Comparison of ENCODE assay signal across 8 cellular contexts in the genomic region with DNA sequence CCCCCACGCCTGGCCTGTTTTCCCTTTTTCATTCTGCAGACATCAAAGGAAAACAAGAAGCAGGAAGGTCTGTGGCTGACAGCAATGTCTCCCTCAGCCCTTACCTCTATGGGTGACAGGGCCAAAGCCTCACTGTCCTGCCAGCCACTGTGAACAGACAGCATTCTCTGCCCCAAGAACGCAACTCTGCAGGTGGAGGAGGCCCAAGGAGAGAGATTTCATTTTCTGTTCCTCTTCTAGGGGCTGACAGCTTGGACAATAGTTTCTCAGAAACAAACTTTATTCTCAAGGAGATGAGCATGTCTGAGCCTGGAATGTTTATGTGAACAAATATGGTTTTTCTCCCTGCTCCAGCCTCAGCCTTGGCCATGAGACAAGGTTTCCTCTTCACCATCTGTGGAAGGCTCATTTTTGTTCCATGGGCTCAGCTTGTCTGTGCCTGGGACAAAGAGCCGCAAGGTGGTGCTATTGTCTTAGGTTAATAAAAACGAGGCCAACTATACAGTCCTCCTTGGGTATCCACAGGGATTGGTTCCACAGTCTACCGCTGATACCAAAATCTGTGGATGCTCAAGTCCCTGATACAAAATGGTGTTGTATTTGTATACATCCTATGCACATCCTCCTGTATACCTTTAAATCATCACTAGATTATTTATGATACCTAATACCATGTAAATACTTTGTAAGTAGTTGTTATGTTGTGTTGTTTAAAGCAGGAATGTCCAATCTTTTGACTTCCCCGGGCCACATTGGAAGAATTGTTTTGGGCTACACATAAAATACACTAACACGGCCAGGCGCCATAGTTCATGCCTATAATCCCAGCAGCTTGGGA. TPM values are rescaled to one million over a fixed set of nuclear protein-coding genes. Genes with fewer than 3 reads are reported as not detected.
DNase-seq lines count a peak whose midpoint lies in the region; ATAC-seq and TF ChIP-seq lines count a peak whose summit lies in the region.

No MANE protein-coding gene starts in this region.

- H3K4me1 ChIP-seq in CD8-positive, alpha-beta T cell (ENCODE audit: insufficient read depth, low read length) = no peaks in the 10 kb centered on the region
- no peaks in the 10 kb centered on the region for H3K4me1 ChIP-seq in psoas muscle

- H3K36me3 ChIP-seq in CD8-positive, alpha-beta T cell (ENCODE audit: insufficient read depth, low read length) = no peaks in the 10 kb centered on the region
- no peaks in the 10 kb centered on the region for H3K36me3 ChIP-seq in psoas muscle (ENCODE audit: insufficient read depth in 1 of 2, low read depth in 1 of 2)

- H3K27me3 Mint-ChIP-seq in CD8-positive, alpha-beta T cell (ENCODE audit: low read depth) = peaks cover 7% of the 10 kb centered on the region

- H3K27ac Mint-ChIP-seq in CD8-positive, alpha-beta T cell = no peak overlapping the region

- no peaks in the 10 kb centered on the region for H3K9me3 ChIP-seq in CD8-positive, alpha-beta T cell (ENCODE audit: low read length)
- H3K9me3 ChIP-seq in psoas muscle = no peaks in the 10 kb centered on the region

- H3K4me1 Mint-ChIP-seq in CD8-positive, alpha-beta T cell (ENCODE audit: low read depth) = no peaks in the 10 kb centered on the region

- CTCF ChIA-PET in CD8-positive, alpha-beta T cell (lab: Charles Lee) = interaction anchor here (1.0 to 6.7 kb wide), 5 partner anchors 10 to 279 kb away, joined by 3 to 42 read pairs (median 3); no protein-coding TSS in a partner anchor

- POLR2A ChIA-PET in CD8-positive, alpha-beta T cell (lab: Charles Lee) = interaction anchor here (0.6 kb wide), 1 partner anchor 74 kb away, joined by 3 read pairs; no protein-coding TSS in a partner anchor

- H3K9me3 Mint-ChIP-seq in CD8-positive, alpha-beta T cell = no peaks in the 10 kb centered on the region

- ATAC-seq in CD8-positive, alpha-beta T cell = no peak
- ATAC-seq in psoas muscle (peak; percentile 49 to 78 (median 74)), GM19452 (IDR thresholded peaks at IDR 0.05; ENCODE audit: unreplicated experiment) (no peak)

- no peak overlapping the region for H3K4me3 ChIP-seq in CD8-positive, alpha-beta T cell (ENCODE audit: low read depth, low read length)
- H3K4me3 ChIP-seq in psoas muscle = no peak overlapping the region

- peak; percentile 39 for TF ChIP-seq CTCF in CD8-positive, alpha-beta T cell (IDR thresholded peaks at IDR 0.05)
- peak; percentile 56 for TF ChIP-seq CTCF in psoas muscle (IDR thresholded peaks at IDR 0.05)

- intact Hi-C loops in CD8-positive, alpha-beta T cell (cut with DNase I, micrococcal nuclease) = loop anchor here in 1 of 2 experiments (1.0 kb wide), 1 partner anchor 82 kb away; no protein-coding TSS in a partner anchor
- intact Hi-C loops in psoas muscle (cut with DNase I) = loop anchor here (1.0 to 10.0 kb wide), 4 partner anchors 79 to 286 kb away; no protein-coding TSS in a partner anchor

- H3K27me3 ChIP-seq in CD8-positive, alpha-beta T cell (ENCODE audit: insufficient read depth, low read length) = no peaks in the 10 kb centered on the region
- peaks cover 0 to 24% (median 5%) of the 10 kb centered on the region in 3 donors for H3K27me3 ChIP-seq in psoas muscle (ENCODE audit: insufficient read depth in 3 of 3, low read length in 2 of 3)

- peak in 5 of 7 experiments; percentile 9 to 55 (median 27) for DNase-seq in CD8-positive, alpha-beta T cell
- DNase-seq in HCEC 1CT = peak; percentile 58
- peak; percentile 21 for DNase-seq in NCI-H748 treated with DMSO at 0.1 percent for 48 hours (lab: John Stamatoyannopoulos, UW)
- peak; percentile 40 for DNase-seq in activated T-cell treated with anti-CD3 and anti-CD28 coated beads for 4 hours
- peak; percentile 44 for DNase-seq in glomerular visceral epithelial cell (ENCODE audit: extremely low spot score)
- DNase-seq in psoas muscle = peak in 1 of 2 donors; percentile 18
- DNase-seq in GF-D8 (lab: John Stamatoyannopoulos, UW) = no peak

- H3K36me3 Mint-ChIP-seq in CD8-positive, alpha-beta T cell = no peaks in the 10 kb centered on the region

- no peak overlapping the region for H3K4me3 Mint-ChIP-seq in CD8-positive, alpha-beta T cell

- WGBS in psoas muscle, 3 donors = 45 to 57% (median 47%) methylated on average over 8 of the region's 8 CpGs

- H3K27ac ChIP-seq in CD8-positive, alpha-beta T cell (ENCODE audit: low read depth, low read length) = no peak overlapping the region
- no peak overlapping the region for H3K27ac ChIP-seq in psoas muscle

RNA-seq across cellular contexts. Expression of gene PIWIL3, which starts 5.8 kb away (rescaled TPM):
- total RNA-seq in CD8-positive, alpha-beta T cell = not detected
- not detected for total RNA-seq in psoas muscle
- polyA plus RNA-seq in psoas muscle = not detected

RNA-seq across cellular contexts. Expression of gene SGSM1, which starts 37.3 kb away (rescaled TPM):
- total RNA-seq in CD8-positive, alpha-beta T cell = 1 to 10 TPM in 1 of 2 experiments, under 1 TPM in 1; 0.84 to 1.7 TPM
- total RNA-seq in psoas muscle = under 1 TPM; 0.32 to 0.98 (median 0.62) TPM
- under 1 TPM; 0.03 to 0.11 (median 0.09) TPM for polyA plus RNA-seq in psoas muscle

Comparison
In these comparisons a context has a peak if more than half of its experiments do, and no peak if none do; other contexts are left out.
1. ATAC-seq: peak in psoas muscle (4 of 4); none in CD8-positive, alpha-beta T cell (single experiment) and GM19452 (single experiment).